17 cellular contexts compared by ENCODE assay signal in genomic region chr18:76460482-76460881, GRCh38. TPM values are rescaled to one million over a fixed set of nuclear protein-coding genes. Genes with fewer than 3 reads are reported as not detected.
DNase-seq lines count a peak whose midpoint lies in the region; ATAC-seq and TF ChIP-seq lines count a peak whose summit lies in the region.
"Had no signal": no experiment of that assay in that cellular context is flagged by ENCODE, and none has a peak within 500 bp of the region (broad histone marks: within the 10 kb centered on the region; RNA-seq: fewer than 3 reads in every experiment).

No MANE protein-coding gene starts in this region.

- H3K27me3 Mint-ChIP-seq in activated naive CD4-positive, alpha-beta T cell treated with anti-CD3 and anti-CD28 coated beads, Interleukin-2, amount 10 ng/mL, durations not matched to agents 7 days and 5 days = peaks cover 4% of the 10 kb centered on the region
- H3K27me3 Mint-ChIP-seq: activated CD4-positive, alpha-beta T cell treated with anti-CD3 and anti-CD28 coated beads, Interleukin-2, amount 10 ng/mL, durations not matched to agents 24 days and 14 days; CD4-positive, CD25-positive, alpha-beta regulatory T cell; stimulated activated memory B cell treated with anti-CD40 and anti-IgM and Interleukin-4, amounts not matched to agents 10 μg/mL and 1 μg/mL and 100 μg/mL, for 72 hours had no signal

- H3K9me3 ChIP-seq in stomach = no peaks in the 10 kb centered on the region

- H3K4me3 Mint-ChIP-seq in activated naive CD4-positive, alpha-beta T cell treated with anti-CD3 and anti-CD28 coated beads, Interleukin-2, amount 10 ng/mL, durations not matched to agents 7 days and 5 days = no peak overlapping the region
- H3K4me3 Mint-ChIP-seq: activated CD4-positive, alpha-beta T cell treated with anti-CD3 and anti-CD28 coated beads, Interleukin-2, amount 10 ng/mL, durations not matched to agents 24 days and 14 days; CD4-positive, CD25-positive, alpha-beta regulatory T cell; stimulated activated memory B cell treated with anti-CD40 and anti-IgM and Interleukin-4, amounts not matched to agents 10 μg/mL and 1 μg/mL and 100 μg/mL, for 72 hours had no signal

- in situ Hi-C loops in brain microvascular endothelial cell (cut with HindIII; ENCODE audit: low pct_ligation_motif_present, low sequenced_read_pairs) = no loop called here

- H3K36me3 ChIP-seq in brain microvascular endothelial cell (replicated peaks) (no peaks in the 10 kb centered on the region), stomach (peaks cover 0 to 30% (median 12%) of the 10 kb centered on the region in 4 donors)

- H3K4me3 ChIP-seq in brain microvascular endothelial cell (ENCODE audit: low read depth, low read length) (no peak overlapping the region), stomach (no peak overlapping the region)

- H3K4me1 ChIP-seq in stomach = peaks cover 17 to 54% (median 35%) of the 10 kb centered on the region in 4 donors

- no peak for TF ChIP-seq POLR2A in stomach (IDR thresholded peaks at IDR 0.05)

- no peak for TF ChIP-seq EP300 in stomach (IDR thresholded peaks at IDR 0.05)

- TF ChIP-seq CTCF in GM20000 (IDR thresholded peaks at IDR 0.05; ENCODE audit: extremely low read depth, missing control alignments) (no peak), brain microvascular endothelial cell (IDR thresholded peaks at IDR 0.05; ENCODE audit: low read depth, low read length, missing control alignments) (no peak), stomach (IDR thresholded peaks at IDR 0.05) (no peak)

- H3K9me3 Mint-ChIP-seq in activated naive CD4-positive, alpha-beta T cell treated with anti-CD3 and anti-CD28 coated beads, Interleukin-2, amount 10 ng/mL, durations not matched to agents 7 days and 5 days = no peaks in the 10 kb centered on the region
- H3K9me3 Mint-ChIP-seq: activated CD4-positive, alpha-beta T cell treated with anti-CD3 and anti-CD28 coated beads, Interleukin-2, amount 10 ng/mL, durations not matched to agents 24 days and 14 days; CD4-positive, CD25-positive, alpha-beta regulatory T cell; stimulated activated memory B cell treated with anti-CD40 and anti-IgM and Interleukin-4, amounts not matched to agents 10 μg/mL and 1 μg/mL and 100 μg/mL, for 72 hours had no signal

- intact Hi-C loops in stomach (cut with DNase I; ENCODE audit: low total_unique reads) = no loop called here

- no peaks in the 10 kb centered on the region for H3K4me1 Mint-ChIP-seq in activated naive CD4-positive, alpha-beta T cell treated with anti-CD3 and anti-CD28 coated beads, Interleukin-2, amount 10 ng/mL, durations not matched to agents 7 days and 5 days
- H3K4me1 Mint-ChIP-seq: activated CD4-positive, alpha-beta T cell treated with anti-CD3 and anti-CD28 coated beads, Interleukin-2, amount 10 ng/mL, durations not matched to agents 24 days and 14 days; stimulated activated memory B cell treated with anti-CD40 and anti-IgM and Interleukin-4, amounts not matched to agents 10 μg/mL and 1 μg/mL and 100 μg/mL, for 72 hours had no signal

- no peak for ATAC-seq in HG03565 (IDR thresholded peaks at IDR 0.05; ENCODE audit: unreplicated experiment)
- ATAC-seq: stimulated activated memory B cell treated with anti-CD40 and anti-IgM and Interleukin-4, amounts not matched to agents 10 μg/mL and 1 μg/mL and 100 μg/mL, for 72 hours had no signal

- H3K27ac ChIP-seq in brain microvascular endothelial cell = peak overlapping the region; percentile 56
- peak overlapping the region in 4 of 5 donors; percentile 68 to 83 (median 78) for H3K27ac ChIP-seq in stomach

- H3K27ac Mint-ChIP-seq in activated naive CD4-positive, alpha-beta T cell treated with anti-CD3 and anti-CD28 coated beads, Interleukin-2, amount 10 ng/mL, durations not matched to agents 7 days and 5 days = no peak overlapping the region
- H3K27ac Mint-ChIP-seq: activated CD4-positive, alpha-beta T cell treated with anti-CD3 and anti-CD28 coated beads, Interleukin-2, amount 10 ng/mL, durations not matched to agents 24 days and 14 days; stimulated activated memory B cell treated with anti-CD40 and anti-IgM and Interleukin-4, amounts not matched to agents 10 μg/mL and 1 μg/mL and 100 μg/mL, for 72 hours had no signal

- DNase-seq in GM20000 (ENCODE audit: low spot score) (peak; percentile 9), brain microvascular endothelial cell (no peak), islet precursor cell (peak; percentile 35), stomach (no peak), NCI-H774 (lab: John Stamatoyannopoulos, UW) (no peak), NCI-H2227 (lab: John Stamatoyannopoulos, UW; ENCODE audit: unreplicated experiment) (no peak)
- DNase-seq in activated naive CD4-positive, alpha-beta T cell treated with anti-CD3 and anti-CD28 coated beads, Interleukin-2, amount 10 ng/mL, durations not matched to agents 7 days and 5 days = no peak
- DNase-seq: activated CD4-positive, alpha-beta T cell treated with anti-CD3 and anti-CD28 coated beads, Interleukin-2, amount 10 ng/mL, durations not matched to agents 24 days and 14 days; activated gamma-delta T cell; CD4-positive, CD25-positive, alpha-beta regulatory T cell; cortex of kidney; GDM1; Karpas-422; NCI-H2029 treated with DMSO at 0.1 percent for 48 hours; stimulated activated CD4-positive, alpha-beta T cell treated with anti-CD3 and anti-CD28 coated beads, Interleukin-1b, Interleukin-23, amount 100 ng/mL, for 48 hours had no signal

- CTCF ChIA-PET in activated naive CD4-positive, alpha-beta T cell treated with anti-CD3 and anti-CD28 coated beads, Interleukin-2, amount 10 ng/mL, durations not matched to agents 7 days and 5 days (lab: Charles Lee) = no interaction called here

- H3K27me3 ChIP-seq in brain microvascular endothelial cell (replicated peaks) (no peaks in the 10 kb centered on the region), stomach (no peaks in the 10 kb centered on the region)

- 72 to 83% (median 77%) methylated on average over 9 of the region's 9 CpGs for WGBS in stomach, 5 donors

- H3K36me3 Mint-ChIP-seq in activated naive CD4-positive, alpha-beta T cell treated with anti-CD3 and anti-CD28 coated beads, Interleukin-2, amount 10 ng/mL, durations not matched to agents 7 days and 5 days = no peaks in the 10 kb centered on the region
- H3K36me3 Mint-ChIP-seq: CD4-positive, CD25-positive, alpha-beta regulatory T cell had no signal

RNA-seq across cellular contexts. Expression of gene ZNF516, which starts 34.6 kb away (rescaled TPM):
- total RNA-seq in stomach = 10 to 100 TPM; 12.8 to 25.9 (median 17.0) TPM
- 1 to 10 TPM; 2.3 to 6.9 (median 3.2) TPM for polyA plus RNA-seq in stomach

Comparison
In these comparisons a context has a peak if more than half of its experiments do, and no peak if none do; other contexts are left out.
1. DNase-seq: peak in GM20000 (single experiment) and islet precursor cell (single experiment); none in brain microvascular endothelial cell (single experiment), stomach (single experiment), NCI-H774 (single experiment), NCI-H2227 (single experiment) and activated naive CD4-positive, alpha-beta T cell treated with anti-CD3 and anti-CD28 coated beads, Interleukin-2, amount 10 ng/mL, durations not matched to agents 7 days and 5 days (single experiment).